ENCODE assay signal across 1 cellular context in genomic region chr3:34056951-34057390, GRCh38.
TF ChIP-seq lines count a peak whose summit lies in the region.

No MANE protein-coding gene starts in this region.

TF ChIP-seq in HepG2, 621 proteins besides CTCF, POLR2A, EP300 and RAD21 (continued from another document):
- no peak for TF ChIP-seq AKNA (CRISPR knock-in tag; IDR thresholded peaks at IDR 0.05; ENCODE audit: borderline replicate concordance)
